Comparison of ENCODE assay signal across 8 cellular contexts in genomic region chr1:67685067-67685557, GRCh38. TPM values are rescaled to one million over a fixed set of nuclear protein-coding genes. Genes with fewer than 3 reads are reported as not detected.
A peak's percentile ranks its signal among the peaks of the same experiment; 100 is the strongest.
DNase-seq lines count a peak whose midpoint lies in the region; ATAC-seq and TF ChIP-seq lines count a peak whose summit lies in the region.

GADD45A (plus strand) TSS chr1:67685201; CDS start chr1:67685495, 294 bp downstream.

- H3K36me3 Mint-ChIP-seq in activated CD8-positive, alpha-beta memory T cell treated with anti-CD3 and anti-CD28 coated beads, Interleukin-2, amount 10 ng/mL, durations not matched to agents 7 days and 5 days: peaks cover 26% of the 10 kb centered on the region
- H3K36me3 Mint-ChIP-seq in endodermal cell (ENCODE audit: low read depth): peaks cover 18% of the 10 kb centered on the region

- H3K4me1 ChIP-seq in NT2/D1 (ENCODE audit: insufficient read depth, insufficient read length) (peaks cover 2% of the 10 kb centered on the region), endodermal cell (ENCODE audit: control insufficient read depth, insufficient read depth, low read length) (peaks cover 20% of the 10 kb centered on the region)

- ATAC-seq in GM21381 (IDR thresholded peaks at IDR 0.05; ENCODE audit: unreplicated experiment): peak; percentile 85
- peak; percentile 92 for ATAC-seq in activated CD8-positive, alpha-beta memory T cell treated with anti-CD3 and anti-CD28 coated beads, Interleukin-2, amount 10 ng/mL, durations not matched to agents 7 days and 5 days

- DNase-seq in COR-L47 (lab: John Stamatoyannopoulos, UW): peak; percentile 99
- DNase-seq in HUDEP-2 (lab: John Stamatoyannopoulos, UW; ENCODE audit: unreplicated experiment in 76 of 76): peak in 75 of 76 experiments; percentile 72 to 99 (median 97)
- DNase-seq in NT2/D1 (ENCODE audit: low read depth, low spot score): peak; percentile 100
- peak; percentile 99 for DNase-seq in activated CD8-positive, alpha-beta memory T cell treated with anti-CD3 and anti-CD28 coated beads, Interleukin-2, amount 10 ng/mL, durations not matched to agents 7 days and 5 days
- DNase-seq in endodermal cell: peak; percentile 100
- DNase-seq in mesenteric fat pad (ENCODE audit: low spot score): peak; percentile 99
- DNase-seq in stimulated activated CD8-positive, alpha-beta memory T cell treated with anti-CD3 and anti-CD28 coated beads, Interleukin-15, amount 100 ng/mL, for 4 hours (ENCODE audit: low read depth in 2 of 2): peak; percentile 86 to 92

- H3K9me3 Mint-ChIP-seq in activated CD8-positive, alpha-beta memory T cell treated with anti-CD3 and anti-CD28 coated beads, Interleukin-2, amount 10 ng/mL, durations not matched to agents 7 days and 5 days (ENCODE audit: low read depth): no peaks in the 10 kb centered on the region
- no peaks in the 10 kb centered on the region for H3K9me3 Mint-ChIP-seq in endodermal cell

- H3K27me3 Mint-ChIP-seq in activated CD8-positive, alpha-beta memory T cell treated with anti-CD3 and anti-CD28 coated beads, Interleukin-2, amount 10 ng/mL, durations not matched to agents 7 days and 5 days: no peaks in the 10 kb centered on the region
- H3K27me3 Mint-ChIP-seq in endodermal cell (ENCODE audit: insufficient read depth): no peaks in the 10 kb centered on the region

- peak within 1 kb of the TSS; percentile 99 for H3K27ac Mint-ChIP-seq in activated CD8-positive, alpha-beta memory T cell treated with anti-CD3 and anti-CD28 coated beads, Interleukin-2, amount 10 ng/mL, durations not matched to agents 7 days and 5 days
- H3K27ac Mint-ChIP-seq in endodermal cell: peak within 1 kb of the TSS; percentile 94

- CTCF ChIA-PET in activated CD8-positive, alpha-beta memory T cell treated with anti-CD3 and anti-CD28 coated beads, Interleukin-2, amount 10 ng/mL, durations not matched to agents 7 days and 5 days (lab: Charles Lee): interaction anchor here (0.6 to 3.6 kb wide), 7 partner anchors 9 to 185 kb away, joined by 3 to 19 read pairs (median 5); no protein-coding TSS in a partner anchor

- H3K27ac ChIP-seq in endodermal cell (ENCODE audit: low read depth, low read length): peak within 1 kb of the TSS; percentile 88

- H3K27me3 ChIP-seq in NT2/D1 (ENCODE audit: insufficient read depth, insufficient read length): no peaks in the 10 kb centered on the region
- H3K27me3 ChIP-seq in endodermal cell (ENCODE audit: control insufficient read depth, insufficient read depth, low read length, poor library complexity, severe bottlenecking): no peaks in the 10 kb centered on the region

- H3K4me3 Mint-ChIP-seq in activated CD8-positive, alpha-beta memory T cell treated with anti-CD3 and anti-CD28 coated beads, Interleukin-2, amount 10 ng/mL, durations not matched to agents 7 days and 5 days: peak within 1 kb of the TSS; percentile 96
- peak within 1 kb of the TSS; percentile 92 for H3K4me3 Mint-ChIP-seq in endodermal cell

- WGBS in endodermal cell (ENCODE audit: insufficient coverage in 1 of 2, insufficient read length in 1 of 2), 2 experiments: 0% methylated on average over 19 to 39 of the region's 39 CpGs

- no peak for TF ChIP-seq CTCF in endodermal cell (conservative IDR thresholded peaks at IDR 0.05)

- H3K9me3 ChIP-seq in NT2/D1 (ENCODE audit: insufficient read depth, low read length) (no peaks in the 10 kb centered on the region), endodermal cell (ENCODE audit: control insufficient read depth, low read length) (no peaks in the 10 kb centered on the region)

- peaks cover 44% of the 10 kb centered on the region for H3K36me3 ChIP-seq in NT2/D1 (ENCODE audit: insufficient read depth, insufficient read length, low read length)
- peaks cover 32% of the 10 kb centered on the region for H3K36me3 ChIP-seq in endodermal cell (ENCODE audit: control insufficient read depth, insufficient read depth, low read length)

- H3K9ac ChIP-seq in NT2/D1 (ENCODE audit: insufficient read length, low read depth): peak within 1 kb of the TSS; percentile 99
- H3K9ac ChIP-seq in endodermal cell (ENCODE audit: extremely low read depth, low read length, poor library complexity, severe bottlenecking): peak within 1 kb of the TSS; percentile 77

- peaks cover 38% of the 10 kb centered on the region for H3K4me1 Mint-ChIP-seq in activated CD8-positive, alpha-beta memory T cell treated with anti-CD3 and anti-CD28 coated beads, Interleukin-2, amount 10 ng/mL, durations not matched to agents 7 days and 5 days
- peaks cover 30% of the 10 kb centered on the region for H3K4me1 Mint-ChIP-seq in endodermal cell

- peak within 1 kb of the TSS; percentile 99 for H3K4me3 ChIP-seq in NT2/D1 (ENCODE audit: insufficient read length, low read depth)
- H3K4me3 ChIP-seq in endodermal cell (ENCODE audit: low read length): peak within 1 kb of the TSS; percentile 91

RNA-seq across cellular contexts. Expression of gene GADD45A, which starts in this region (rescaled TPM):
- total RNA-seq in activated CD8-positive, alpha-beta memory T cell treated with anti-CD3 and anti-CD28 coated beads, Interleukin-2, amount 10 ng/mL, durations not matched to agents 7 days and 5 days: 10 to 100 TPM; 30.2 to 33.7 TPM
- 10 to 100 TPM; 48.0 to 52.4 TPM for total RNA-seq in endodermal cell
- 31.4 TPM for polyA plus RNA-seq in endodermal cell (2013, experiment 1 of 2)
- 34.8 TPM for polyA plus RNA-seq in endodermal cell (2013, experiment 2 of 2)
- total RNA-seq in mesenteric fat pad: 110 TPM

Comparison
In these comparisons a context has a peak if more than half of its experiments do, and no peak if none do; other contexts are left out.
1. Peak in every context shown above with its lines: DNase-seq, ATAC-seq, H3K4me3 ChIP-seq and H3K27ac ChIP-seq.